14 cellular contexts compared by ENCODE assay signal in genomic region chr5:36928947-36929346, GRCh38. TPM values are rescaled to one million over a fixed set of nuclear protein-coding genes. Genes with fewer than 3 reads are reported as not detected.
DNase-seq lines count a peak whose midpoint lies in the region; ATAC-seq, FAIRE-seq and TF ChIP-seq lines count a peak whose summit lies in the region.
"Had no signal": no experiment of that assay in that cellular context is flagged by ENCODE, and none has a peak within 500 bp of the region (broad histone marks: within the 10 kb centered on the region; RNA-seq: fewer than 3 reads in every experiment).

No MANE protein-coding gene starts in this region.

- H3K27ac Mint-ChIP-seq in central memory CD8-positive, alpha-beta T cell (ENCODE audit: low read depth), result peak overlapping the region; percentile 16
- no peak overlapping the region for H3K27ac Mint-ChIP-seq in activated naive CD4-positive, alpha-beta T cell treated with anti-CD3 and anti-CD28 coated beads, Interleukin-2, amount 10 ng/mL, durations not matched to agents 7 days and 5 days
- H3K27ac Mint-ChIP-seq: activated CD4-positive, alpha-beta memory T cell treated with anti-CD3 and anti-CD28 coated beads, Interleukin-2, amount 10 ng/mL, durations not matched to agents 7 days and 5 days had no signal

- no peaks in the 10 kb centered on the region for H3F3A ChIP-seq in Loucy (ENCODE audit: low read depth)

- no peaks in the 10 kb centered on the region for H3K9me3 ChIP-seq in Loucy (ENCODE audit: insufficient read depth, low read depth, low read length)
- no peaks in the 10 kb centered on the region for H3K9me3 ChIP-seq in psoas muscle
- no peaks in the 10 kb centered on the region for H3K9me3 ChIP-seq in small intestine (ENCODE audit: control insufficient read depth, low read depth)
- H3K9me3 ChIP-seq: colonic mucosa had no signal

- peaks cover 96% of the 10 kb centered on the region for H4K20me1 ChIP-seq in Loucy (ENCODE audit: insufficient read depth, low read length, poor library complexity, severe bottlenecking)

- ATAC-seq in central memory CD8-positive, alpha-beta T cell (replicated peaks; ENCODE audit: extremely low read depth, poor library complexity, severe bottlenecking), result peak; percentile 58
- ATAC-seq in psoas muscle, result peak; percentile 86 to 87 (median 86)

- H3K4me3 ChIP-seq in Loucy (ENCODE audit: low read length, poor library complexity, severe bottlenecking) (no peak overlapping the region), psoas muscle (no peak overlapping the region), small intestine (ENCODE audit: low read depth in 1 of 2, low read length in 2 of 2) (no peak overlapping the region)
- H3K4me3 ChIP-seq: colonic mucosa had no signal

- no peaks in the 10 kb centered on the region for H3K9me3 Mint-ChIP-seq in central memory CD8-positive, alpha-beta T cell
- no peaks in the 10 kb centered on the region for H3K9me3 Mint-ChIP-seq in activated naive CD4-positive, alpha-beta T cell treated with anti-CD3 and anti-CD28 coated beads, Interleukin-2, amount 10 ng/mL, durations not matched to agents 7 days and 5 days
- H3K9me3 Mint-ChIP-seq: activated CD4-positive, alpha-beta memory T cell treated with anti-CD3 and anti-CD28 coated beads, Interleukin-2, amount 10 ng/mL, durations not matched to agents 7 days and 5 days had no signal

- H3K27me3 ChIP-seq in Loucy (ENCODE audit: insufficient read depth, low read length, poor library complexity, severe bottlenecking), result no peaks in the 10 kb centered on the region
- H3K27me3 ChIP-seq in psoas muscle (ENCODE audit: insufficient read depth in 3 of 3, low read length in 2 of 3), result no peaks in the 10 kb centered on the region
- H3K27me3 ChIP-seq in small intestine (ENCODE audit: control insufficient read depth in 2 of 2, insufficient read depth in 2 of 2, low read length in 2 of 2), result no peaks in the 10 kb centered on the region
- H3K27me3 ChIP-seq: colonic mucosa had no signal

- H3K27me3 Mint-ChIP-seq in central memory CD8-positive, alpha-beta T cell, result no peaks in the 10 kb centered on the region
- H3K27me3 Mint-ChIP-seq in activated naive CD4-positive, alpha-beta T cell treated with anti-CD3 and anti-CD28 coated beads, Interleukin-2, amount 10 ng/mL, durations not matched to agents 7 days and 5 days, result no peaks in the 10 kb centered on the region
- H3K27me3 Mint-ChIP-seq: activated CD4-positive, alpha-beta memory T cell treated with anti-CD3 and anti-CD28 coated beads, Interleukin-2, amount 10 ng/mL, durations not matched to agents 7 days and 5 days had no signal

- intact Hi-C loops in psoas muscle (cut with DNase I), result loop anchor here in 1 of 2 donors (5.0 kb wide), 1 partner anchor 42 kb away; no protein-coding TSS in a partner anchor

- H3K4me1 ChIP-seq in Loucy (ENCODE audit: insufficient read depth, low read length, poor library complexity, severe bottlenecking) (peaks cover 23% of the 10 kb centered on the region), psoas muscle (peaks cover 76% of the 10 kb centered on the region), small intestine (ENCODE audit: control insufficient read depth in 2 of 2, insufficient read depth in 1 of 2, low read depth in 1 of 2, low read length in 1 of 2) (no peaks in the 10 kb centered on the region)
- H3K4me1 ChIP-seq: colonic mucosa had no signal

- no peaks in the 10 kb centered on the region for H3K36me3 Mint-ChIP-seq in central memory CD8-positive, alpha-beta T cell (ENCODE audit: insufficient read depth)
- H3K36me3 Mint-ChIP-seq in activated naive CD4-positive, alpha-beta T cell treated with anti-CD3 and anti-CD28 coated beads, Interleukin-2, amount 10 ng/mL, durations not matched to agents 7 days and 5 days, result peaks cover 18% of the 10 kb centered on the region

- peaks cover 99% of the 10 kb centered on the region for H3K79me2 ChIP-seq in Loucy (ENCODE audit: insufficient read depth, low read length)

- H3K36me3 ChIP-seq in Loucy (ENCODE audit: insufficient read depth, low read length) (no peaks in the 10 kb centered on the region), psoas muscle (ENCODE audit: insufficient read depth in 1 of 2, low read depth in 1 of 2) (no peaks in the 10 kb centered on the region), small intestine (ENCODE audit: control insufficient read depth in 2 of 2, insufficient read depth in 2 of 2, low read length in 2 of 2) (no peaks in the 10 kb centered on the region)
- H3K36me3 ChIP-seq: colonic mucosa had no signal

- DNase-seq in NCI-H2171 treated with DMSO at 0.1 percent for 48 hours (lab: John Stamatoyannopoulos, UW), result peak; percentile 72
- no peak for DNase-seq in NCI-H2171 (lab: John Stamatoyannopoulos, UW)
- no peak for DNase-seq in central memory CD8-positive, alpha-beta T cell (ENCODE audit: low spot score in 2 of 2)
- no peak for DNase-seq in psoas muscle
- DNase-seq in NCI-H2029 treated with DMSO at 0.1 percent for 48 hours (lab: John Stamatoyannopoulos, UW), result no peak
- no peak for DNase-seq in small intestine
- no peak for DNase-seq in activated naive CD4-positive, alpha-beta T cell treated with anti-CD3 and anti-CD28 coated beads, Interleukin-2, amount 10 ng/mL, durations not matched to agents 7 days and 5 days
- DNase-seq: activated CD4-positive, alpha-beta memory T cell treated with anti-CD3 and anti-CD28 coated beads, Interleukin-2, amount 10 ng/mL, durations not matched to agents 7 days and 5 days; colonic mucosa; islet precursor cell; NCI-H1436; nucleus accumbens; Right ventricle myocardium superior had no signal

- H3K4me3 Mint-ChIP-seq in central memory CD8-positive, alpha-beta T cell, result no peak overlapping the region
- H3K4me3 Mint-ChIP-seq in activated naive CD4-positive, alpha-beta T cell treated with anti-CD3 and anti-CD28 coated beads, Interleukin-2, amount 10 ng/mL, durations not matched to agents 7 days and 5 days, result no peak overlapping the region
- H3K4me3 Mint-ChIP-seq: activated CD4-positive, alpha-beta memory T cell treated with anti-CD3 and anti-CD28 coated beads, Interleukin-2, amount 10 ng/mL, durations not matched to agents 7 days and 5 days had no signal

- no peak for FAIRE-seq in small intestine (lab: Jason Lieb, UNC)

- no peak overlapping the region for H3K9ac ChIP-seq in Loucy (ENCODE audit: low read depth, low read length, poor library complexity, severe bottlenecking)

- CTCF ChIA-PET in activated naive CD4-positive, alpha-beta T cell treated with anti-CD3 and anti-CD28 coated beads, Interleukin-2, amount 10 ng/mL, durations not matched to agents 7 days and 5 days (lab: Charles Lee), result no interaction called here

- H3K4me2 ChIP-seq in Loucy (ENCODE audit: low read depth, low read length, poor library complexity, severe bottlenecking), result peak overlapping the region; percentile 18

- H3K4me1 Mint-ChIP-seq in central memory CD8-positive, alpha-beta T cell, result peaks cover 64% of the 10 kb centered on the region
- peaks cover 7% of the 10 kb centered on the region for H3K4me1 Mint-ChIP-seq in activated naive CD4-positive, alpha-beta T cell treated with anti-CD3 and anti-CD28 coated beads, Interleukin-2, amount 10 ng/mL, durations not matched to agents 7 days and 5 days

- H3K27ac ChIP-seq in psoas muscle, result peak overlapping the region; percentile 63
- no peak overlapping the region for H3K27ac ChIP-seq in small intestine (ENCODE audit: low read depth in 1 of 2, low read length in 1 of 2)
- H3K27ac ChIP-seq: colonic mucosa had no signal

- TF ChIP-seq CTCF in Loucy (conservative IDR thresholded peaks at IDR 0.05; ENCODE audit: low read length) (no peak), psoas muscle (IDR thresholded peaks at IDR 0.05) (no peak)

- WGBS in psoas muscle, 3 donors, result 0 to 13% (median 11%) methylated on average over 1 of the region's 1 CpG
- 7 to 17% (median 10%) methylated on average over 1 of the region's 1 CpG for WGBS in small intestine, 3 donors

- H3K9me2 ChIP-seq in Loucy (replicated peaks; ENCODE audit: low read depth, low read length), result no peaks in the 10 kb centered on the region

- no peak overlapping the region for H2AFZ ChIP-seq in Loucy (ENCODE audit: low read length)

RNA-seq across cellular contexts. Expression of gene NIPBL, which starts 52.4 kb away (rescaled TPM):
- 10 to 100 TPM; 38.1 to 51.4 (median 43.7) TPM for total RNA-seq in psoas muscle
- polyA plus RNA-seq in psoas muscle (10 to 100 TPM; 12.5 to 17.1 (median 14.6) TPM), small intestine (10 to 100 TPM; 10.8 to 14.8 (median 14.4) TPM)
